1 cellular context compared by ENCODE assay signal in genomic region chr6:36649721-36650484, GRCh38.
TF ChIP-seq lines count a peak whose summit lies in the region.

No MANE protein-coding gene starts in this region.

TF ChIP-seq in K562, 482 proteins besides CTCF, POLR2A, EP300 and RAD21 (continued from another document):
- TF ChIP-seq BRF2 (IDR thresholded peaks at IDR 0.05; ENCODE audit: borderline replicate concordance, insufficient read depth, insufficient read length) (no peak), BDP1 (IDR thresholded peaks at IDR 0.05; ENCODE audit: insufficient read depth, insufficient read length) (no peak), DPF2 (IDR thresholded peaks at IDR 0.05) (no peak), HDAC1 (IDR thresholded peaks at IDR 0.05) (no peak), HMGXB4 (CRISPR knock-in tag; IDR thresholded peaks at IDR 0.05) (no peak), ZNF507 (tag; conservative IDR thresholded peaks at IDR 0.05) (no peak), ELF1 (tag; IDR thresholded peaks at IDR 0.05) (peak; percentile 59), ZNF655 (CRISPR knock-in tag; IDR thresholded peaks at IDR 0.05) (no peak), C11orf30 (IDR thresholded peaks at IDR 0.05; ENCODE audit: low read depth) (peak; percentile 47; the same call in 1 of the 2 replicates), SMARCE1 (IDR thresholded peaks at IDR 0.05) (peak; percentile 57; the same call in 1 of the 2 replicates), BCOR (IDR thresholded peaks at IDR 0.05) (no peak), MBD2 (IDR thresholded peaks at IDR 0.05; ENCODE audit: borderline replicate concordance, low read depth) (no peak), SMAD4 (CRISPR knock-in tag; conservative IDR thresholded peaks at IDR 0.05) (0 out of 2 replicates have a peak, but pooled peaks have one; percentile 52), HES1 (IDR thresholded peaks at IDR 0.05; ENCODE audit: low read depth) (no peak), RBM15 (IDR thresholded peaks at IDR 0.05; ENCODE audit: insufficient read depth, low read length) (no peak), CHD2 (IDR thresholded peaks at IDR 0.05; ENCODE audit: low read depth, low read length) (no peak), SMARCA4 (IDR thresholded peaks at IDR 0.05) (peak; percentile 50; the same call in 1 of the 2 replicates), MEIS2 (IDR thresholded peaks at IDR 0.05; ENCODE audit: partially characterized antibody) (peak; percentile 44), ZNF445 (CRISPR knock-in tag; IDR thresholded peaks at IDR 0.05; ENCODE audit: low read depth) (no peak), MCM2 (IDR thresholded peaks at IDR 0.05; ENCODE audit: low read depth) (no peak), PRMT5 (CRISPR knock-in tag; IDR thresholded peaks at IDR 0.05) (no peak), ILK (tag; IDR thresholded peaks at IDR 0.05; ENCODE audit: borderline replicate concordance, low read depth) (no peak), ZNF277 (CRISPR knock-in tag; IDR thresholded peaks at IDR 0.05; ENCODE audit: borderline replicate concordance) (no peak), LEF1 (IDR thresholded peaks at IDR 0.05) (no peak; the same call in 1 of the 2 replicates), TOE1 (IDR thresholded peaks at IDR 0.05; ENCODE audit: borderline replicate concordance) (no peak), TOE1 (CRISPR knock-in tag; IDR thresholded peaks at IDR 0.05; ENCODE audit: borderline replicate concordance, low read depth) (no peak), EZH2 (IDR thresholded peaks at IDR 0.05; ENCODE audit: borderline replicate concordance, low read depth, low read length) (0 out of 2 replicates have a peak, but pooled peaks have one; percentile 32), FOXA3 (CRISPR knock-in tag; conservative IDR thresholded peaks at IDR 0.05 in 1 of 2, IDR thresholded peaks at IDR 0.05 in 1 of 2) (no peak), ZC3H11A (IDR thresholded peaks at IDR 0.05; ENCODE audit: low read depth, low read length) (no peak), ZKSCAN8 (CRISPR knock-in tag; IDR thresholded peaks at IDR 0.05) (no peak), GTF2A2 (tag; IDR thresholded peaks at IDR 0.05) (no peak), ZNF511 (CRISPR knock-in tag; IDR thresholded peaks at IDR 0.05) (no peak), ZBTB9 (CRISPR knock-in tag; IDR thresholded peaks at IDR 0.05) (0 out of 2 replicates have a peak, but pooled peaks have one; percentile 38), IFI16 (CRISPR knock-in tag; IDR thresholded peaks at IDR 0.05) (no peak; the same call in 1 of the 2 replicates), ZNF274 (IDR thresholded peaks at IDR 0.05; ENCODE audit: borderline replicate concordance, low read depth, low read length) (no peak), MCM7 (IDR thresholded peaks at IDR 0.05) (no peak), JUNB (CRISPR knock-in tag; conservative IDR thresholded peaks at IDR 0.05) (0 out of 2 replicates have a peak, but pooled peaks have one; percentile 45), CLOCK (CRISPR knock-in tag; IDR thresholded peaks at IDR 0.05; ENCODE audit: borderline replicate concordance) (no peak), POLR2AphosphoS2 (IDR thresholded peaks at IDR 0.05; ENCODE audit: low read length) (no peak)
- TF ChIP-seq, protein P1, sequence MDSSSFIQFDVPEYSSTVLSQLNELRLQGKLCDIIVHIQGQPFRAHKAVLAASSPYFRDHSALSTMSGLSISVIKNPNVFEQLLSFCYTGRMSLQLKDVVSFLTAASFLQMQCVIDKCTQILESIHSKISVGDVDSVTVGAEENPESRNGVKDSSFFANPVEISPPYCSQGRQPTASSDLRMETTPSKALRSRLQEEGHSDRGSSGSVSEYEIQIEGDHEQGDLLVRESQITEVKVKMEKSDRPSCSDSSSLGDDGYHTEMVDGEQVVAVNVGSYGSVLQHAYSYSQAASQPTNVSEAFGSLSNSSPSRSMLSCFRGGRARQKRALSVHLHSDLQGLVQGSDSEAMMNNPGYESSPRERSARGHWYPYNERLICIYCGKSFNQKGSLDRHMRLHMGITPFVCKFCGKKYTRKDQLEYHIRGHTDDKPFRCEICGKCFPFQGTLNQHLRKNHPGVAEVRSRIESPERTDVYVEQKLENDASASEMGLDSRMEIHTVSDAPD (CRISPR knock-in tag; IDR thresholded peaks at IDR 0.05) = no peak
- TF ChIP-seq, protein P2, sequence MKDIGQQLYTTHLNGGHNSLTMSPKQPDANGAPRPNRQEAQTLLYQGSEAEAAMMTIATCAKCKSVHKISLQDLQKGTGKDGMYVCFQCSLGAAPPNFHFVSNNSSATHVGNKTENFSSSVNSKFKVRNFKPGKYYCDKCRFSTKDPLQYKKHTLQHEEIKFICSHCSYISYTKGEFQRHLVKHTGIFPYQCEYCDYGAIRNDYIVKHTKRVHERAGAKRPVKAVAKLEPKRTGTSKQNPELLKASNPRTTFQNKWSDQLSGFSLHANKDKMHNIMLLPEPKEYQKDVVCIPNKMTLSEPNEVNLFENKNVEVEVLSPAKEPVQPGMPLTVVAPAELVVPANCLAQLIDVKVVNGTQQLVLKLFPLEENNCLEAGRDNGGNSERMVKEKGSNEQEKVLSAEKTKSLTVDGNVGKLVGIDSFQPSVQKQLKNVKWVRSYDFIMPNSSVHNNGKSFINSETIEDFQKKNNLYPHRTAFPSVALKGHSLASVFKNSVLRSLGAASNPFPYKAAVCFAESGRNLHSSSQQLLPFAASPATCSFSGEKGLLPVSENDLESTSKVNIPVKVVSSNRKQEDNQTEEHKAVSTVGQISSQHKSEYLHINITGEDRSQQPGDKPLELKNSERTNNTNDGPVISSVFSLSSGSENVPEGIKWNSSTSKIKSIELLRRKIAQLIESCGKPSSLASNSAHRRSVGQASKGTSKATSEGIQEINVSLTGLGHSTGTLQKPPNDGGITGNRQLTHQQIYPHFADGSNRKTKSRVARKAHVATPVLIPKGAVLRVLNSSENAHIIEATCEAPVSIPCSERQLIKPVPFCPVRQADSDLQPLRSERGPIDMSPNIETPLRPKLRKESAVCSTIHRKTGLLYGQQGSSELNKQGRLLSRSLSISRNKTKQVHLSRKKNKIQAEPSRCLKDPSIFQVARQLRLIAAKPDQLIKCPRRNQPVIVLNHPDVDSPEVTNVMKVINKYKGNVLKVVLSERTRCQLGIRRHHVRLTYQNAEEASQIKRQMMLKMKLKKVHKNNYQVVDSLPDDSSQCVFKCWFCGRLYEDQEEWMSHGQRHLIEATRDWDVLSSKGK (CRISPR knock-in tag; IDR thresholded peaks at IDR 0.05) = no peak
- TF ChIP-seq, protein P3, sequence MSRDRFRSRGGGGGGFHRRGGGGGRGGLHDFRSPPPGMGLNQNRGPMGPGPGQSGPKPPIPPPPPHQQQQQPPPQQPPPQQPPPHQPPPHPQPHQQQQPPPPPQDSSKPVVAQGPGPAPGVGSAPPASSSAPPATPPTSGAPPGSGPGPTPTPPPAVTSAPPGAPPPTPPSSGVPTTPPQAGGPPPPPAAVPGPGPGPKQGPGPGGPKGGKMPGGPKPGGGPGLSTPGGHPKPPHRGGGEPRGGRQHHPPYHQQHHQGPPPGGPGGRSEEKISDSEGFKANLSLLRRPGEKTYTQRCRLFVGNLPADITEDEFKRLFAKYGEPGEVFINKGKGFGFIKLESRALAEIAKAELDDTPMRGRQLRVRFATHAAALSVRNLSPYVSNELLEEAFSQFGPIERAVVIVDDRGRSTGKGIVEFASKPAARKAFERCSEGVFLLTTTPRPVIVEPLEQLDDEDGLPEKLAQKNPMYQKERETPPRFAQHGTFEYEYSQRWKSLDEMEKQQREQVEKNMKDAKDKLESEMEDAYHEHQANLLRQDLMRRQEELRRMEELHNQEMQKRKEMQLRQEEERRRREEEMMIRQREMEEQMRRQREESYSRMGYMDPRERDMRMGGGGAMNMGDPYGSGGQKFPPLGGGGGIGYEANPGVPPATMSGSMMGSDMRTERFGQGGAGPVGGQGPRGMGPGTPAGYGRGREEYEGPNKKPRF (IDR thresholded peaks at IDR 0.05; ENCODE audit: low read depth, low read length) = no peak
- TF ChIP-seq, protein P4, sequence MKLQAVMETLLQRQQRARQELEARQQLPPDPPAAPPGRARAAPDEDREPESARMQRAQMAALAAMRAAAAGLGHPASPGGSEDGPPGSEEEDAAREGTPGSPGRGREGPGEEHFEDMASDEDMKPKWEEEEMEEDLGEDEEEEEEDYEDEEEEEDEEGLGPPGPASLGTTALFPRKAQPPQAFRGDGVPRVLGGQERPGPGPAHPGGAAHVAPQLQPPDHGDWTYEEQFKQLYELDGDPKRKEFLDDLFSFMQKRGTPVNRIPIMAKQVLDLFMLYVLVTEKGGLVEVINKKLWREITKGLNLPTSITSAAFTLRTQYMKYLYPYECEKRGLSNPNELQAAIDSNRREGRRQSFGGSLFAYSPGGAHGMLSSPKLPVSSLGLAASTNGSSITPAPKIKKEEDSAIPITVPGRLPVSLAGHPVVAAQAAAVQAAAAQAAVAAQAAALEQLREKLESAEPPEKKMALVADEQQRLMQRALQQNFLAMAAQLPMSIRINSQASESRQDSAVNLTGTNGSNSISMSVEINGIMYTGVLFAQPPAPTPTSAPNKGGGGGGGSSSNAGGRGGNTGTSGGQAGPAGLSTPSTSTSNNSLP (IDR thresholded peaks at IDR 0.05; ENCODE audit: borderline replicate concordance, low read depth, low read length) = no peak
